ENCODE assay signal across 24 cellular contexts in the genomic region with DNA sequence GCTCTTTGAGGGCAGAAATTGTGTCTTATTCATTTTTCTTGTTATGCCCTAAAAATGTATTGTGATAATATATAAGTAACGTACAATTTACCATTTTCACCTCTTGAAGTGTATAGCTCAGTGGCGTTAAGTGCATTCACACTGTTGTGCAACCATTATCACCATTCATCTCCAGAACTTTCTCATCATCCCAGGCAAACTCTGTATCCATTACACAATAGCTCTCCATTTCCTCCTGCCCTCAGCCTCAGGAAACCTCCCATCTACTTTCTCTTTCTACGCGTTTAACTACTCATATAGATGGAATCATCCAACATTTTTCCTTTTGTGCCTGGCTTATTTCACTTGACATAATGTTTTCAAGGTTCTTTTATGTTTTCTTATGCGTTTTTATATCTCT.
"Had no signal": no experiment of that assay in that cellular context is flagged by ENCODE, and none has a peak within 500 bp of the region (broad histone marks: within the 10 kb centered on the region; RNA-seq: fewer than 3 reads in every experiment).

No MANE protein-coding gene starts in this region.

- H3K27me3 ChIP-seq: ascending aorta, body of pancreas had no signal

- H2AFZ ChIP-seq: PC-9 had no signal

- H3K9me3 ChIP-seq: body of pancreas had no signal

- H3K27ac ChIP-seq: ascending aorta, body of pancreas, PC-9, VCaP had no signal

- H3K36me3 ChIP-seq: ascending aorta had no signal

- FAIRE-seq: TTC549 had no signal

- H3K4me3 ChIP-seq: ascending aorta, body of pancreas, PC-9 had no signal

- ATAC-seq: activated naive CD4-positive, alpha-beta T cell treated with anti-CD3 and anti-CD28 coated beads, Interleukin-2, amount 50 U/mL, for 72 hours; activated naive CD8-positive, alpha-beta T cell treated with anti-CD3 and anti-CD28 coated beads, Interleukin-2, amount 50 U/mL, for 24 hours; activated T-cell treated with anti-CD3 and anti-CD28 coated beads, Interleukin-2, amount 50 U/mL, for 4 hours; body of pancreas had no signal

- H3K4me1 ChIP-seq: ascending aorta had no signal

- DNase-seq: activated CD4-positive, alpha-beta memory T cell treated with anti-CD3 and anti-CD28 coated beads for 36 hours; activated CD4-positive, alpha-beta T cell treated with anti-CD3 and anti-CD28 coated beads, Interleukin-2, amount 10 ng/mL, durations not matched to agents 7 days and 5 days; activated CD4-positive, CD25-positive, alpha-beta regulatory T cell; activated CD8-positive, alpha-beta memory T cell treated with anti-CD3 and anti-CD28 coated beads for 24 hours; activated effector memory CD4-positive, alpha-beta T cell treated with anti-CD3 and anti-CD28 coated beads, Interleukin-2, amount 50 U/mL, for 16 hours; activated naive CD4-positive, alpha-beta T cell treated with Interleukin-2 at 50 U/mL for 16 hours; activated naive CD8-positive, alpha-beta T cell treated with anti-CD3 and anti-CD28 coated beads, Interleukin-2, amount 50 U/mL, for 24 hours; activated T-cell treated with anti-CD3 and anti-CD28 coated beads, Interleukin-2, amount 50 U/mL, for 4 hours; amniotic stem cell; body of pancreas; Kasumi-1; KBM-7; NCI-H1105 treated with DMSO at 0.1 percent for 48 hours; NCI-H1436 treated with DMSO at 0.1 percent for 48 hours; NCI-H187; NCI-H2171; NCI-H510A treated with DMSO at 0.1 percent for 48 hours; NCI-H69; PC-9; SHP77 treated with DMSO at 0.1 percent for 48 hours had no signal

- H3K4me2 ChIP-seq: PC-9 had no signal
